1 cellular context compared by ENCODE assay signal in the genomic region with DNA sequence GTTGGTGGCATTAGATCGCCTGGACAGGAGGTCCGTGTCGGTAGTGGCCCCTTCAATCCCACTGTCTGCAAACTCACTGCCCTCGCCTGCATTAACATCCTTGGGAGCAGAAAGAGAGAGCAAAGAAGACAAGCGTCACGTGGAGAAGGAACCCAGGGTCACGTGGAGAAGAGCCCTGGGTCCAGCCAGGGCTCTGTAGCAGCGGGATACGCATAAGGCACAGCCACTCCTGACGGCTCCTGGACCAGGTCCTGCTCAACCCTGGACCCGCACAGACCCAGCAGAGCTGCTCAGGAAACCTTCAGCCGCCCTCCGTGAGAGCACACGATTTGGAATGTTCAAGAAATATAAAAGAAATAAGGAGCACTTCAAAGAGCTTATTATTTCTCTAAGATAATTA.
TF ChIP-seq lines count a peak whose summit lies in the region.

No MANE protein-coding gene starts in this region.

TF ChIP-seq in GM23338, 12 proteins besides CTCF, POLR2A, EP300 and RAD21:
- TF ChIP-seq, protein P1, sequence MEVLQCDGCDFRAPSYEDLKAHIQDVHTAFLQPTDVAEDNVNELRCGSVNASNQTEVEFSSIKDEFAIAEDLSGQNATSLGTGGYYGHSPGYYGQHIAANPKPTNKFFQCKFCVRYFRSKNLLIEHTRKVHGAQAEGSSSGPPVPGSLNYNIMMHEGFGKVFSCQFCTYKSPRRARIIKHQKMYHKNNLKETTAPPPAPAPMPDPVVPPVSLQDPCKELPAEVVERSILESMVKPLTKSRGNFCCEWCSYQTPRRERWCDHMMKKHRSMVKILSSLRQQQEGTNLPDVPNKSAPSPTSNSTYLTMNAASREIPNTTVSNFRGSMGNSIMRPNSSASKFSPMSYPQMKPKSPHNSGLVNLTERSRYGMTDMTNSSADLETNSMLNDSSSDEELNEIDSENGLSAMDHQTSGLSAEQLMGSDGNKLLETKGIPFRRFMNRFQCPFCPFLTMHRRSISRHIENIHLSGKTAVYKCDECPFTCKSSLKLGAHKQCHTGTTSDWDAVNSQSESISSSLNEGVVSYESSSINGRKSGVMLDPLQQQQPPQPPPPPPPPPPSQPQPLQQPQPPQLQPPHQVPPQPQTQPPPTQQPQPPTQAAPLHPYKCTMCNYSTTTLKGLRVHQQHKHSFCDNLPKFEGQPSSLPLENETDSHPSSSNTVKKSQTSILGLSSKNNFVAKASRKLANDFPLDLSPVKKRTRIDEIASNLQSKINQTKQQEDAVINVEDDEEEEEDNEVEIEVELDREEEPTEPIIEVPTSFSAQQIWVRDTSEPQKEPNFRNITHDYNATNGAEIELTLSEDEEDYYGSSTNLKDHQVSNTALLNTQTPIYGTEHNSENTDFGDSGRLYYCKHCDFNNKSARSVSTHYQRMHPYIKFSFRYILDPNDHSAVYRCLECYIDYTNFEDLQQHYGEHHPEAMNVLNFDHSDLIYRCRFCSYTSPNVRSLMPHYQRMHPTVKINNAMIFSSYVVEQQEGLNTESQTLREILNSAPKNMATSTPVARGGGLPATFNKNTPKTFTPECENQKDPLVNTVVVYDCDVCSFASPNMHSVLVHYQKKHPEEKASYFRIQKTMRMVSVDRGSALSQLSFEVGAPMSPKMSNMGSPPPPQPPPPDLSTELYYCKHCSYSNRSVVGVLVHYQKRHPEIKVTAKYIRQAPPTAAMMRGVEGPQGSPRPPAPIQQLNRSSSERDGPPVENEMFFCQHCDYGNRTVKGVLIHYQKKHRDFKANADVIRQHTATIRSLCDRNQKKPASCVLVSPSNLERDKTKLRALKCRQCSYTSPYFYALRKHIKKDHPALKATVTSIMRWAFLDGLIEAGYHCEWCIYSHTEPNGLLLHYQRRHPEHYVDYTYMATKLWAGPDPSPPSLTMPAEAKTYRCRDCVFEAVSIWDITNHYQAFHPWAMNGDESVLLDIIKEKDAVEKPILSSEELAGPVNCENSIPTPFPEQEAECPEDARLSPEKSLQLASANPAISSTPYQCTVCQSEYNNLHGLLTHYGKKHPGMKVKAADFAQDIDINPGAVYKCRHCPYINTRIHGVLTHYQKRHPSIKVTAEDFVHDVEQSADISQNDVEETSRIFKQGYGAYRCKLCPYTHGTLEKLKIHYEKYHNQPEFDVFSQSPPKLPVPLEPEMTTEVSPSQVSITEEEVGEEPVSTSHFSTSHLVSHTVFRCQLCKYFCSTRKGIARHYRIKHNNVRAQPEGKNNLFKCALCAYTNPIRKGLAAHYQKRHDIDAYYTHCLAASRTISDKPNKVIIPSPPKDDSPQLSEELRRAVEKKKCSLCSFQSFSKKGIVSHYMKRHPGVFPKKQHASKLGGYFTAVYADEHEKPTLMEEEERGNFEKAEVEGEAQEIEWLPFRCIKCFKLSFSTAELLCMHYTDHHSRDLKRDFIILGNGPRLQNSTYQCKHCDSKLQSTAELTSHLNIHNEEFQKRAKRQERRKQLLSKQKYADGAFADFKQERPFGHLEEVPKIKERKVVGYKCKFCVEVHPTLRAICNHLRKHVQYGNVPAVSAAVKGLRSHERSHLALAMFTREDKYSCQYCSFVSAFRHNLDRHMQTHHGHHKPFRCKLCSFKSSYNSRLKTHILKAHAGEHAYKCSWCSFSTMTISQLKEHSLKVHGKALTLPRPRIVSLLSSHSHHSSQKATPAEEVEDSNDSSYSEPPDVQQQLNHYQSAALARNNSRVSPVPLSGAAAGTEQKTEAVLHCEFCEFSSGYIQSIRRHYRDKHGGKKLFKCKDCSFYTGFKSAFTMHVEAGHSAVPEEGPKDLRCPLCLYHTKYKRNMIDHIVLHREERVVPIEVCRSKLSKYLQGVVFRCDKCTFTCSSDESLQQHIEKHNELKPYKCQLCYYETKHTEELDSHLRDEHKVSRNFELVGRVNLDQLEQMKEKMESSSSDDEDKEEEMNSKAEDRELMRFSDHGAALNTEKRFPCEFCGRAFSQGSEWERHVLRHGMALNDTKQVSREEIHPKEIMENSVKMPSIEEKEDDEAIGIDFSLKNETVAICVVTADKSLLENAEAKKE (CRISPR knock-in tag; IDR thresholded peaks at IDR 0.05), result no peak
- no peak for TF ChIP-seq ZNF331 (CRISPR knock-in tag; IDR thresholded peaks at IDR 0.05; ENCODE audit: low read depth)
- no peak for TF ChIP-seq EZH2 (IDR thresholded peaks at IDR 0.05; ENCODE audit: low read depth, unreplicated experiment)
- TF ChIP-seq ZNF114 (CRISPR knock-in tag; IDR thresholded peaks at IDR 0.05), result no peak
- TF ChIP-seq, protein P2, sequence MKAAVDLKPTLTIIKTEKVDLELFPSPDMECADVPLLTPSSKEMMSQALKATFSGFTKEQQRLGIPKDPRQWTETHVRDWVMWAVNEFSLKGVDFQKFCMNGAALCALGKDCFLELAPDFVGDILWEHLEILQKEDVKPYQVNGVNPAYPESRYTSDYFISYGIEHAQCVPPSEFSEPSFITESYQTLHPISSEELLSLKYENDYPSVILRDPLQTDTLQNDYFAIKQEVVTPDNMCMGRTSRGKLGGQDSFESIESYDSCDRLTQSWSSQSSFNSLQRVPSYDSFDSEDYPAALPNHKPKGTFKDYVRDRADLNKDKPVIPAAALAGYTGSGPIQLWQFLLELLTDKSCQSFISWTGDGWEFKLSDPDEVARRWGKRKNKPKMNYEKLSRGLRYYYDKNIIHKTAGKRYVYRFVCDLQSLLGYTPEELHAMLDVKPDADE (IDR thresholded peaks at IDR 0.05), result no peak
- no peak for TF ChIP-seq POLR2AphosphoS5 (IDR thresholded peaks at IDR 0.05; ENCODE audit: low read depth)
- no peak for TF ChIP-seq EZH2phosphoT487 (IDR thresholded peaks at IDR 0.05; ENCODE audit: unreplicated experiment)
- TF ChIP-seq STAT1 (IDR thresholded peaks at IDR 0.05; ENCODE audit: unreplicated experiment), result no peak
- TF ChIP-seq JUNB (IDR thresholded peaks at IDR 0.05; ENCODE audit: unreplicated experiment), result no peak
- TF ChIP-seq, protein P3, sequence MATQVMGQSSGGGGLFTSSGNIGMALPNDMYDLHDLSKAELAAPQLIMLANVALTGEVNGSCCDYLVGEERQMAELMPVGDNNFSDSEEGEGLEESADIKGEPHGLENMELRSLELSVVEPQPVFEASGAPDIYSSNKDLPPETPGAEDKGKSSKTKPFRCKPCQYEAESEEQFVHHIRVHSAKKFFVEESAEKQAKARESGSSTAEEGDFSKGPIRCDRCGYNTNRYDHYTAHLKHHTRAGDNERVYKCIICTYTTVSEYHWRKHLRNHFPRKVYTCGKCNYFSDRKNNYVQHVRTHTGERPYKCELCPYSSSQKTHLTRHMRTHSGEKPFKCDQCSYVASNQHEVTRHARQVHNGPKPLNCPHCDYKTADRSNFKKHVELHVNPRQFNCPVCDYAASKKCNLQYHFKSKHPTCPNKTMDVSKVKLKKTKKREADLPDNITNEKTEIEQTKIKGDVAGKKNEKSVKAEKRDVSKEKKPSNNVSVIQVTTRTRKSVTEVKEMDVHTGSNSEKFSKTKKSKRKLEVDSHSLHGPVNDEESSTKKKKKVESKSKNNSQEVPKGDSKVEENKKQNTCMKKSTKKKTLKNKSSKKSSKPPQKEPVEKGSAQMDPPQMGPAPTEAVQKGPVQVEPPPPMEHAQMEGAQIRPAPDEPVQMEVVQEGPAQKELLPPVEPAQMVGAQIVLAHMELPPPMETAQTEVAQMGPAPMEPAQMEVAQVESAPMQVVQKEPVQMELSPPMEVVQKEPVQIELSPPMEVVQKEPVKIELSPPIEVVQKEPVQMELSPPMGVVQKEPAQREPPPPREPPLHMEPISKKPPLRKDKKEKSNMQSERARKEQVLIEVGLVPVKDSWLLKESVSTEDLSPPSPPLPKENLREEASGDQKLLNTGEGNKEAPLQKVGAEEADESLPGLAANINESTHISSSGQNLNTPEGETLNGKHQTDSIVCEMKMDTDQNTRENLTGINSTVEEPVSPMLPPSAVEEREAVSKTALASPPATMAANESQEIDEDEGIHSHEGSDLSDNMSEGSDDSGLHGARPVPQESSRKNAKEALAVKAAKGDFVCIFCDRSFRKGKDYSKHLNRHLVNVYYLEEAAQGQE (IDR thresholded peaks at IDR 0.05; ENCODE audit: unreplicated experiment), result no peak
- TF ChIP-seq NANOG (IDR thresholded peaks at IDR 0.05; ENCODE audit: borderline replicate concordance), result no peak
- no peak for TF ChIP-seq CREB1 (CRISPR knock-in tag; IDR thresholded peaks at IDR 0.05; ENCODE audit: low read depth)
TF ChIP-seq in GM23338: peak in this region for 0.
